Comparison of ENCODE assay signal across 9 cellular contexts in the genomic region with DNA sequence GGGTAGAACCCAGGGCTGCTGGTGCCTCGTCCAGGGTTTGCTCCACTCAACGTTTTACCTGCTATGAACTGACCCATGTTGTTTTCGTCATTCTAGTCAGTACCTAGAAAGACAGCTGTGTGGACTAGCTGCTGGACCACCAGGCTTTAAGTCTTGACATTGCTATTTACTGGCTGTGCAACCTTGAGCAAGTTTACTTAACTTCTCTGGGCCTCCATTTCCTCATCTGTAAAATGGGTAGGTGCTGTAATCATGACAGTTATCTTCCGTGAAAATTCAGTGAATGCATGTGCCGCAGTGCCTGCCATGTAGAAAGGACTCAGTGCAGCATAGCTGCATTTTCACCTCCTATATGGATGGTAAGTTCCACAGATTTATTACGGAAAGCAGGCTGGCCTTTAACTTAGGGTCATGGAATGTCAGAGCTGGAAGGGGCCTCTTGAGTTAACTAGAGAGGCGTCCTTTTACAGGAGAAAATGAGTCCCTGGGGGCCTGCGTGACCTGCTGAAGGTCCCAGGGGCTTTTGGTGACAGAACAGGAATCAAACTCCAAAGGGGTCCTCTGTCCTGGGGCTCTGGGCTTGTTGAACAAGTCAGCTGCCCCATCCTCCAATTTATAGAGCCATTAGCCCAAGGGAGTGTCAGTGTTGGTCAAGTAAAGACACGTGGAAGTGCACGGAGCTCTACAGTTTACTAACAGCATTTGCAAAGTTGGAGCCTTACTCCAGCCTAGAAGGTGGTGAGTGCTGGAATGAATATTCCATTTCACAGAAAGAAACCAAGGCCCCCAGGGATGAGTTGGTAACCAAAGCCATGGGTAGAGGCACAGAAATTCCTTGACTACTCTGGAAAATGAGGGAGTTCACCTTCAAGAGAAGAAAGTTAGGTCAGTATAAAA. TPM values are rescaled to one million over a fixed set of nuclear protein-coding genes. Genes with fewer than 3 reads are reported as not detected.
DNase-seq lines count a peak whose midpoint lies in the region; FAIRE-seq and TF ChIP-seq lines count a peak whose summit lies in the region.
"Had no signal": no experiment of that assay in that cellular context is flagged by ENCODE, and none has a peak within 500 bp of the region (broad histone marks: within the 10 kb centered on the region; RNA-seq: fewer than 3 reads in every experiment).

No MANE protein-coding gene starts in this region.

- H3K27ac Mint-ChIP-seq in activated naive CD8-positive, alpha-beta T cell treated with anti-CD3 and anti-CD28 coated beads for 36 hours, result peak overlapping the region; percentile 76

- FAIRE-seq in urothelium cell line (lab: Jason Lieb, UNC), result no peak

- no peaks in the 10 kb centered on the region for H3K27me3 Mint-ChIP-seq in activated naive CD8-positive, alpha-beta T cell treated with anti-CD3 and anti-CD28 coated beads for 36 hours

- H3K9me3 ChIP-seq in spleen, result no peaks in the 10 kb centered on the region

- TF ChIP-seq POLR2A in spleen (IDR thresholded peaks at IDR 0.05), result no peak

- H3K36me3 Mint-ChIP-seq in activated naive CD8-positive, alpha-beta T cell treated with anti-CD3 and anti-CD28 coated beads for 36 hours, result no peaks in the 10 kb centered on the region

- no peaks in the 10 kb centered on the region for H3K36me3 ChIP-seq in spleen

- H3K9me3 Mint-ChIP-seq in activated naive CD8-positive, alpha-beta T cell treated with anti-CD3 and anti-CD28 coated beads for 36 hours, result no peaks in the 10 kb centered on the region

- peaks cover 27 to 73% (median 51%) of the 10 kb centered on the region in 6 donors for H3K4me1 ChIP-seq in spleen

- 77 to 85% (median 79%) methylated on average over 10 of the region's 10 CpGs for WGBS in spleen, 5 donors

- H3K4me3 Mint-ChIP-seq in activated naive CD8-positive, alpha-beta T cell treated with anti-CD3 and anti-CD28 coated beads for 36 hours, result no peak overlapping the region

- peak overlapping the region; percentile 8; the same call in 1 of the 2 replicates for H3K4me3 ChIP-seq in HFF-Myc (replicated peaks; ENCODE audit: low read depth, low read length)
- no peak overlapping the region for H3K4me3 ChIP-seq in spleen

- H3K4me1 Mint-ChIP-seq in activated naive CD8-positive, alpha-beta T cell treated with anti-CD3 and anti-CD28 coated beads for 36 hours, result peaks cover 37% of the 10 kb centered on the region

- DNase-seq in HFF-Myc (ENCODE audit: extremely low read depth, low read depth), result no peak
- DNase-seq in activated naive CD8-positive, alpha-beta T cell treated with anti-CD3 and anti-CD28 coated beads for 36 hours, result no peak
- DNase-seq in spleen, result no peak
- no peak for DNase-seq in urothelium cell line (ENCODE audit: low spot score)
- DNase-seq in NOMO-1 treated with DMSO at 0.1 percent for 48 hours (lab: John Stamatoyannopoulos, UW; ENCODE audit: unreplicated experiment), result no peak
- DNase-seq in NCI-H146 treated with DMSO at 0.1 percent for 48 hours (lab: John Stamatoyannopoulos, UW; ENCODE audit: unreplicated experiment), result no peak
- no peak for DNase-seq in central memory CD4-positive, alpha-beta T cell
- DNase-seq: activated CD4-positive, alpha-beta T cell treated with anti-CD3 and anti-CD28 coated beads for 4 hours had no signal

- TF ChIP-seq CTCF in HFF-Myc (IDR thresholded peaks at IDR 0.05; ENCODE audit: low read depth, low read length, missing control alignments) (no peak), spleen (IDR thresholded peaks at IDR 0.05 in 8 of 11, conservative IDR thresholded peaks at IDR 0.05 in 3 of 11) (no peak)

- intact Hi-C loops in spleen (cut with DNase I; ENCODE audit: low total_unique reads), result no loop called here

- H3K27ac ChIP-seq in layer of hippocampus (ENCODE audit: low read depth, low read length) (peak overlapping the region; percentile 100), spleen (peak overlapping the region in 7 of 8 donors; percentile 58 to 100 (median 96))

- H3K27me3 ChIP-seq in layer of hippocampus (ENCODE audit: control insufficient read depth, insufficient read depth, low read length), result peaks cover 4% of the 10 kb centered on the region
- H3K27me3 ChIP-seq in spleen (replicated peaks in 1 of 7), result no peaks in the 10 kb centered on the region

RNA-seq across cellular contexts. Expression of gene MALAT1, which starts 12.0 kb away (rescaled TPM):
- total RNA-seq in activated naive CD8-positive, alpha-beta T cell treated with anti-CD3 and anti-CD28 coated beads for 36 hours, result 1,000 to 10,000 TPM; 2,463 to 2,829 TPM
- total RNA-seq in spleen, result over 10,000 TPM; 10,088 to 24,490 (median 13,598) TPM
- 100 to 1,000 TPM; 111 to 793 (median 171) TPM for polyA plus RNA-seq in spleen

RNA-seq across cellular contexts. Expression of gene SCYL1, which starts 38.1 kb away (rescaled TPM):
- total RNA-seq in activated naive CD8-positive, alpha-beta T cell treated with anti-CD3 and anti-CD28 coated beads for 36 hours, result 10 to 100 TPM; 70.5 to 80.3 TPM
- total RNA-seq in spleen, result 100 to 1,000 TPM in 2 of 7 donors, 10 to 100 TPM in 5; 64.7 to 125 (median 77.4) TPM
- 10 to 100 TPM; 52.4 to 70.6 (median 60.7) TPM for polyA plus RNA-seq in spleen
